23 cellular contexts compared by ENCODE assay signal in genomic region chr11:40170076-40170475, GRCh38.
DNase-seq lines count a peak whose midpoint lies in the region; ATAC-seq and TF ChIP-seq lines count a peak whose summit lies in the region.
"Had no signal": no experiment of that assay in that cellular context is flagged by ENCODE, and none has a peak within 500 bp of the region (broad histone marks: within the 10 kb centered on the region; RNA-seq: fewer than 3 reads in every experiment).

No MANE protein-coding gene starts in this region.

- H3K4me3 Mint-ChIP-seq in activated T-cell treated with anti-CD3 and anti-CD28 coated beads, Interleukin-2, amount 50 U/mL, for 24 hours, result no peak overlapping the region
- H3K4me3 Mint-ChIP-seq: memory B cell; stimulated activated effector memory CD8-positive, alpha-beta T cell treated with anti-CD3 and anti-CD28 coated beads, Interleukin-12 subunit alpha, Interleukin-12 subunit beta, amount 100 ng/mL, for 72 hours; WTC11 had no signal

- H3K36me3 ChIP-seq in hepatocyte (replicated peaks; ENCODE audit: insufficient read depth, low read depth), result no peaks in the 10 kb centered on the region
- H3K36me3 ChIP-seq: vagina had no signal

- H3K36me3 Mint-ChIP-seq in activated T-cell treated with anti-CD3 and anti-CD28 coated beads, Interleukin-2, amount 50 U/mL, for 24 hours (ENCODE audit: low read depth), result no peaks in the 10 kb centered on the region
- H3K36me3 Mint-ChIP-seq: memory B cell; stimulated activated effector memory CD8-positive, alpha-beta T cell treated with anti-CD3 and anti-CD28 coated beads, Interleukin-12 subunit alpha, Interleukin-12 subunit beta, amount 100 ng/mL, for 72 hours had no signal

- no peaks in the 10 kb centered on the region for H3K27me3 Mint-ChIP-seq in activated T-cell treated with anti-CD3 and anti-CD28 coated beads, Interleukin-2, amount 50 U/mL, for 24 hours
- H3K27me3 Mint-ChIP-seq: memory B cell had no signal

- peak; percentile 45 for ATAC-seq in GM19467 (IDR thresholded peaks at IDR 0.05; ENCODE audit: unreplicated experiment)
- peak; percentile 45 for ATAC-seq in HG03460 (IDR thresholded peaks at IDR 0.05; ENCODE audit: unreplicated experiment)
- no peak for ATAC-seq in HG03565 (IDR thresholded peaks at IDR 0.05; ENCODE audit: unreplicated experiment)
- ATAC-seq: stimulated activated effector memory CD8-positive, alpha-beta T cell treated with anti-CD3 and anti-CD28 coated beads, Interleukin-12 subunit alpha, Interleukin-12 subunit beta, amount 100 ng/mL, for 72 hours; WTC11 had no signal

- no peak overlapping the region for H3K27ac Mint-ChIP-seq in activated T-cell treated with anti-CD3 and anti-CD28 coated beads, Interleukin-2, amount 50 U/mL, for 24 hours
- H3K27ac Mint-ChIP-seq: memory B cell; stimulated activated effector memory CD8-positive, alpha-beta T cell treated with anti-CD3 and anti-CD28 coated beads, Interleukin-12 subunit alpha, Interleukin-12 subunit beta, amount 100 ng/mL, for 72 hours; WTC11 had no signal

- H3K27ac ChIP-seq in hepatocyte, result peak overlapping the region; percentile 21
- H3K27ac ChIP-seq: SK-N-MC, testis, vagina had no signal

- H3K79me2 ChIP-seq in hepatocyte, result no peaks in the 10 kb centered on the region

- TF ChIP-seq CTCF in hepatocyte (IDR thresholded peaks at IDR 0.05; ENCODE audit: poor library complexity), result no peak

- peaks cover 3% of the 10 kb centered on the region for H3K4me1 ChIP-seq in hepatocyte (ENCODE audit: insufficient read depth)
- H3K4me1 ChIP-seq: testis, vagina had no signal

- peaks cover 12% of the 10 kb centered on the region for H3K9me3 Mint-ChIP-seq in activated T-cell treated with anti-CD3 and anti-CD28 coated beads, Interleukin-2, amount 50 U/mL, for 24 hours

- H3K4me2 ChIP-seq in hepatocyte, result no peak overlapping the region

- H4K20me1 ChIP-seq in hepatocyte (ENCODE audit: insufficient read depth, poor library complexity, severe bottlenecking), result no peaks in the 10 kb centered on the region

- H3K4me3 ChIP-seq in hepatocyte, result no peak overlapping the region
- H3K4me3 ChIP-seq: dorsolateral prefrontal cortex, SK-N-MC, testis, vagina had no signal

- no peaks in the 10 kb centered on the region for H3K4me1 Mint-ChIP-seq in activated T-cell treated with anti-CD3 and anti-CD28 coated beads, Interleukin-2, amount 50 U/mL, for 24 hours (ENCODE audit: low read depth)
- H3K4me1 Mint-ChIP-seq: memory B cell; stimulated activated effector memory CD8-positive, alpha-beta T cell treated with anti-CD3 and anti-CD28 coated beads, Interleukin-12 subunit alpha, Interleukin-12 subunit beta, amount 100 ng/mL, for 72 hours; WTC11 had no signal

- H3K9me3 ChIP-seq in hepatocyte (ENCODE audit: low read depth), result no peaks in the 10 kb centered on the region
- H3K9me3 ChIP-seq: testis, vagina had no signal

- no peaks in the 10 kb centered on the region for H3K9me2 ChIP-seq in hepatocyte (replicated peaks; ENCODE audit: insufficient read depth)

- no peak overlapping the region for H2AFZ ChIP-seq in hepatocyte

- H3K27me3 ChIP-seq in hepatocyte, result no peaks in the 10 kb centered on the region
- H3K27me3 ChIP-seq: dorsolateral prefrontal cortex, testis, vagina had no signal

- 33% methylated on average over 2 of the region's 2 CpGs for whole genome bisulfite sequencing in hepatocyte (ENCODE audit: low lambda C conversion rate, missing lambda C conversion rate)

- DNase-seq in DMS53 treated with DMSO at 0.1 percent for 48 hours (lab: John Stamatoyannopoulos, UW; ENCODE audit: unreplicated experiment) (peak; percentile 43), hepatocyte (ENCODE audit: low spot score) (peak; percentile 38), GDM1 (lab: John Stamatoyannopoulos, UW) (no peak), pons (ENCODE audit: low spot score) (no peak)
- no peak for DNase-seq in activated T-cell treated with anti-CD3 and anti-CD28 coated beads, Interleukin-2, amount 50 U/mL, for 24 hours
- DNase-seq: activated CD4-positive, alpha-beta T cell treated with anti-CD3 and anti-CD28 coated beads, Interleukin-2, amount 50 U/mL, for 4 hours; activated gamma-delta T cell; Calu3; dorsolateral prefrontal cortex; EL; foreskin melanocyte; NCI-H1092; NCI-H2081; NCI-H446 treated with DMSO at 0.1 percent for 48 hours; testis had no signal

Comparison
In these comparisons a context has a peak if more than half of its experiments do, and no peak if none do; other contexts are left out.
1. DNase-seq: peak in DMS53 treated with DMSO at 0.1 percent for 48 hours (single experiment) and hepatocyte (single experiment); none in activated T-cell treated with anti-CD3 and anti-CD28 coated beads, Interleukin-2, amount 50 U/mL, for 24 hours (single experiment), GDM1 (single experiment) and pons (single experiment).